1 cellular context compared by ENCODE assay signal in the genomic region with DNA sequence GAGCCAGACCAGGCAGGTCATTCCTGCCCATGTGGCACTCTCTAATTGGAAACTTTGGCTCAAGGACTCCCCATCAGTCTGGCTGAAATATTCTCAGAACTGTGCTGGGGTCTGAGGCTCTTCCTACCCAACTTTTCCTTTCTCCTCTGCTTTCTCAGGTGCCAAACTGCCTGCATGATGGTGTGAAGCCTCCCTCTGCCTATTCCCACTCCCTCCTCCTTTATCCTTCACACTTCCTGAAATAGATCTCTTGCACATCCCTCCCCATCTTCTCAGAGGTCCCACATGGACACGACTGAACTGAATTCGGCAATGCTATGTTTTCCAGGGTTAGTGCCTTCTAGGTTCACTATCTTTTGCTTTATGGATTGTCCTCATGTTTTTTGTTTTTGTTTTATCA.
A peak's percentile ranks its signal among the peaks of the same experiment; 100 is the strongest.
TF ChIP-seq lines count a peak whose summit lies in the region.

No MANE protein-coding gene starts in this region.

TF ChIP-seq in HepG2, 621 proteins besides CTCF, POLR2A, EP300 and RAD21:
- TF ChIP-seq ZNF18 (CRISPR knock-in tag; IDR thresholded peaks at IDR 0.05; ENCODE audit: insufficient replicate concordance), result peak; percentile 92
- no peak for TF ChIP-seq DMAP1 (CRISPR knock-in tag; IDR thresholded peaks at IDR 0.05)
